10 cellular contexts compared by ENCODE assay signal in the genomic region with DNA sequence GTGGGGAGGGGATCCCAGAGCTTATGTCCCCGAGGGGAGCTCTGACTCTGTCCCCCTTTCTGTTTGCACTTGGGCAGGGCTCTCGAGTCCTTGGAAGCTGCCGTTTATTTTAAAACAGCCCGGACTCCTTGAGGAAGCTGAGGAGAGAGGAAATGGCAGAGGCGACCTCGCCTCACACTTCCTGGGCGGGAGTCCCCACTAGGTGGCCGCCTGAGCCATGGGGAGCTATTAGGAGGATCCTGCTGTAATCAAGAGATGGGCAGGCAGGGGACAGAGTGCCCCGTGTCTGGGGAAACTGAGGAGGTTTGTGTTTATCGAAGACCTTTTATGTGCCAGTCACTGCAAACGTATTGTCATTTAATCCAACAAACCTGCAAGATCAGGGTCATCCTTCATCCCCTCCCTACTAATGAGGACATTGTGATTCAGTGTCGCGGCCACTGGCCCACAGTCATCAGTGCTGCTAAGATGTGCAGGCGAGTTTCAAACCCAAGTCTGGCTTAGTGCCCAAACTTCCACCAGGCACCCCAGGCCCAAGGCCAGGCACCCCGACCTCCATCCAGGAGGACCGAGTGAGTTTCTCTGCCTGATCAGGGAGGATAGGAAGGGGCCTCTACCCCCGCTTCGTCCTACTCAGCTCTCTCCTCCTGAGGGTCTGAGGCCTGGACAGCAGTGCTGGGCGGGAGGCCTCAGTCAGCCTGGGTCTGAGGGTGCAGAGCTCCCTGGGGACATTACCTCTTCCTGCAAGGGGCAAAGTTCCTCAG.
DNase-seq lines count a peak whose midpoint lies in the region; ATAC-seq and TF ChIP-seq lines count a peak whose summit lies in the region.
"Had no signal": no experiment of that assay in that cellular context is flagged by ENCODE, and none has a peak within 500 bp of the region (broad histone marks: within the 10 kb centered on the region; RNA-seq: fewer than 3 reads in every experiment).

No MANE protein-coding gene starts in this region.

- H3K4me3 Mint-ChIP-seq in naive thymus-derived CD4-positive, alpha-beta T cell = no peak overlapping the region
- no peak overlapping the region for H3K4me3 Mint-ChIP-seq in activated T-cell treated with anti-CD3 and anti-CD28 coated beads, Interleukin-2, amount 50 U/mL, for 24 hours

- DNase-seq in AG08396 (ENCODE audit: low spot score) (peak; percentile 48), WERI-Rb-1 (peak; percentile 76), kidney tubule cell (ENCODE audit: low spot score) (peak; percentile 50)
- DNase-seq in naive thymus-derived CD4-positive, alpha-beta T cell = no peak
- no peak for DNase-seq in activated T-cell treated with anti-CD3 and anti-CD28 coated beads, Interleukin-2, amount 50 U/mL, for 24 hours
- DNase-seq: stimulated activated CD4-positive, alpha-beta T cell treated with anti-CD3 and anti-CD28 coated beads, Interleukin-4, amount 100 ng/mL, for 24 hours had no signal

- H3K4me1 Mint-ChIP-seq in naive thymus-derived CD4-positive, alpha-beta T cell = no peaks in the 10 kb centered on the region
- no peaks in the 10 kb centered on the region for H3K4me1 Mint-ChIP-seq in activated T-cell treated with anti-CD3 and anti-CD28 coated beads, Interleukin-2, amount 50 U/mL, for 24 hours (ENCODE audit: low read depth)

- CTCF ChIA-PET in naive thymus-derived CD4-positive, alpha-beta T cell (lab: Charles Lee) = no interaction called here

- H3K4me3 ChIP-seq in WERI-Rb-1 (ENCODE audit: low read depth, low read length) = no peak overlapping the region
- H3K4me3 ChIP-seq in naive thymus-derived CD4-positive, alpha-beta T cell (ENCODE audit: low read length) = no peak overlapping the region

- ATAC-seq in HG03039 (IDR thresholded peaks at IDR 0.05; ENCODE audit: unreplicated experiment) (no peak), GM19351 (IDR thresholded peaks at IDR 0.05; ENCODE audit: unreplicated experiment) (no peak)
- ATAC-seq in naive thymus-derived CD4-positive, alpha-beta T cell = no peak

- no peaks in the 10 kb centered on the region for H3K36me3 Mint-ChIP-seq in naive thymus-derived CD4-positive, alpha-beta T cell
- H3K36me3 Mint-ChIP-seq in activated T-cell treated with anti-CD3 and anti-CD28 coated beads, Interleukin-2, amount 50 U/mL, for 24 hours (ENCODE audit: low read depth) = no peaks in the 10 kb centered on the region

- intact Hi-C loops in naive thymus-derived CD4-positive, alpha-beta T cell (cut with micrococcal nuclease) = no loop called here

- no peaks in the 10 kb centered on the region for H3K36me3 ChIP-seq in WERI-Rb-1
- no peaks in the 10 kb centered on the region for H3K36me3 ChIP-seq in naive thymus-derived CD4-positive, alpha-beta T cell (ENCODE audit: control insufficient read depth in 2 of 3, insufficient read depth in 3 of 3, low read length in 3 of 3)

- no peaks in the 10 kb centered on the region for H3K27me3 Mint-ChIP-seq in naive thymus-derived CD4-positive, alpha-beta T cell
- no peaks in the 10 kb centered on the region for H3K27me3 Mint-ChIP-seq in activated T-cell treated with anti-CD3 and anti-CD28 coated beads, Interleukin-2, amount 50 U/mL, for 24 hours

- POLR2A ChIA-PET in naive thymus-derived CD4-positive, alpha-beta T cell (lab: Charles Lee) = no interaction called here

- no peaks in the 10 kb centered on the region for H3K4me1 ChIP-seq in naive thymus-derived CD4-positive, alpha-beta T cell (ENCODE audit: control insufficient read depth in 2 of 2, insufficient read depth in 2 of 2, low read length in 2 of 2)

- 0 out of 2 replicates have a peak, but pooled peaks have one; percentile 16 for TF ChIP-seq CTCF in GM12874 (IDR thresholded peaks at IDR 0.05; ENCODE audit: insufficient read depth, low read depth, low read length)
- TF ChIP-seq CTCF in WERI-Rb-1 (IDR thresholded peaks at IDR 0.05; ENCODE audit: low read depth, low read length) = peak; percentile 76

- H3K27ac Mint-ChIP-seq in naive thymus-derived CD4-positive, alpha-beta T cell = no peak overlapping the region
- no peak overlapping the region for H3K27ac Mint-ChIP-seq in activated T-cell treated with anti-CD3 and anti-CD28 coated beads, Interleukin-2, amount 50 U/mL, for 24 hours

- H3K27me3 ChIP-seq in WERI-Rb-1 (ENCODE audit: insufficient read depth, low read depth, severe bottlenecking) = no peaks in the 10 kb centered on the region
- no peaks in the 10 kb centered on the region for H3K27me3 ChIP-seq in naive thymus-derived CD4-positive, alpha-beta T cell (ENCODE audit: control insufficient read depth in 2 of 2, insufficient read depth in 2 of 2, low read length in 2 of 2)

- H3K27ac ChIP-seq in WERI-Rb-1 = peak overlapping the region; percentile 48
- H3K27ac ChIP-seq in naive thymus-derived CD4-positive, alpha-beta T cell (ENCODE audit: low read depth, low read length) = no peak overlapping the region
- H3K27ac ChIP-seq: epithelial cell of prostate had no signal

- H3K9me3 Mint-ChIP-seq in naive thymus-derived CD4-positive, alpha-beta T cell = no peaks in the 10 kb centered on the region
- H3K9me3 Mint-ChIP-seq in activated T-cell treated with anti-CD3 and anti-CD28 coated beads, Interleukin-2, amount 50 U/mL, for 24 hours = no peaks in the 10 kb centered on the region

- H3K9me3 ChIP-seq in WERI-Rb-1 (ENCODE audit: severe bottlenecking) = no peaks in the 10 kb centered on the region
- no peaks in the 10 kb centered on the region for H3K9me3 ChIP-seq in naive thymus-derived CD4-positive, alpha-beta T cell (ENCODE audit: control insufficient read depth in 2 of 3, low read length in 3 of 3)

Comparison
In these comparisons a context has a peak if more than half of its experiments do, and no peak if none do; other contexts are left out.
1. DNase-seq: peak in AG08396 (single experiment), WERI-Rb-1 (single experiment) and kidney tubule cell (single experiment); none in naive thymus-derived CD4-positive, alpha-beta T cell (0 of 9) and activated T-cell treated with anti-CD3 and anti-CD28 coated beads, Interleukin-2, amount 50 U/mL, for 24 hours (single experiment).